In genomic region chr12:57861967-57862366, GRCh38 we compare ENCODE assay signal across 2 cellular contexts.
TF ChIP-seq lines count a peak whose summit lies in the region.

No MANE protein-coding gene starts in this region.

TF ChIP-seq in A549, 52 proteins besides CTCF, POLR2A, EP300 and RAD21:
- TF ChIP-seq EHF (CRISPR knock-in tag; IDR thresholded peaks at IDR 0.05) (no peak), GATA3 (IDR thresholded peaks at IDR 0.05; ENCODE audit: borderline replicate concordance) (no peak), POLR2AphosphoS2 (conservative IDR thresholded peaks at IDR 0.05; ENCODE audit: low read length) (no peak), KDM1A (IDR thresholded peaks at IDR 0.05; ENCODE audit: low read depth) (no peak), EHMT2 (IDR thresholded peaks at IDR 0.05; ENCODE audit: low read depth) (no peak), ATOH8 (CRISPR knock-in tag; IDR thresholded peaks at IDR 0.05; ENCODE audit: low read depth) (no peak), SMC3 (IDR thresholded peaks at IDR 0.05) (no peak), FOSB (CRISPR knock-in tag; IDR thresholded peaks at IDR 0.05) (no peak), MAX (IDR thresholded peaks at IDR 0.05) (no peak), ZFP36 (IDR thresholded peaks at IDR 0.05; ENCODE audit: borderline replicate concordance, partially characterized antibody) (no peak), CBX8 (IDR thresholded peaks at IDR 0.05) (no peak)

TF ChIP-seq in K562, 482 proteins besides CTCF, POLR2A, EP300 and RAD21:
- TF ChIP-seq PKNOX1 (IDR thresholded peaks at IDR 0.05) (0 out of 2 replicates have a peak, but pooled peaks have one; percentile 1), SAP30 (IDR thresholded peaks at IDR 0.05; ENCODE audit: borderline replicate concordance, insufficient read depth, low read depth, low read length, poor library complexity, severe bottlenecking) (no peak)
TF ChIP-seq in K562: peak in this region for 1.
